In genomic region chr4:11650801-11651596, GRCh38 we compare ENCODE assay signal across 13 cellular contexts.
A peak's percentile ranks its signal among the peaks of the same experiment; 100 is the strongest.
DNase-seq lines count a peak whose midpoint lies in the region; ATAC-seq and TF ChIP-seq lines count a peak whose summit lies in the region.
"Had no signal": no experiment of that assay in that cellular context is flagged by ENCODE, and none has a peak within 500 bp of the region (broad histone marks: within the 10 kb centered on the region; RNA-seq: fewer than 3 reads in every experiment).

No MANE protein-coding gene starts in this region.

- H3K4me3 ChIP-seq in left lung = no peak overlapping the region

- intact Hi-C loops in left cardiac atrium (cut with DNase I) = loop anchor here in 1 of 2 donors (2.0 kb wide), 1 partner anchor 70 kb away; no protein-coding TSS in a partner anchor
- intact Hi-C loops in Right ventricle myocardium superior (cut with DNase I) = no loop called here
- intact Hi-C loops in left lung (cut with DNase I) = no loop called here

- TF ChIP-seq CTCF in left lung (IDR thresholded peaks at IDR 0.05) = no peak

- no peaks in the 10 kb centered on the region for H3K27me3 ChIP-seq in left lung

- no peaks in the 10 kb centered on the region for H3K4me1 ChIP-seq in left lung

- H3K9me3 ChIP-seq in left lung = no peaks in the 10 kb centered on the region

- ATAC-seq in left cardiac atrium = peak; percentile 23 to 52
- no peak for ATAC-seq in Right ventricle myocardium superior (ENCODE audit: poor library complexity)
- no peak for ATAC-seq in left lung
- ATAC-seq in HG03097 (IDR thresholded peaks at IDR 0.05; ENCODE audit: low FRiP score, unreplicated experiment) = no peak
- ATAC-seq: naive thymus-derived CD8-positive, alpha-beta T cell had no signal

- no peaks in the 10 kb centered on the region for H3K36me3 ChIP-seq in left lung

- peak; percentile 20 for DNase-seq in left cardiac atrium
- no peak for DNase-seq in Right ventricle myocardium superior
- peak; percentile 28 for DNase-seq in cerebellar cortex (ENCODE audit: low spot score)
- peak; percentile 62 for DNase-seq in kidney glomerular epithelial cell (lab: John Stamatoyannopoulos, UW)
- peak; percentile 43 for DNase-seq in stromal cell of bone marrow (ENCODE audit: low read depth)
- no peak for DNase-seq in left lung
- no peak for DNase-seq in NCI-H2196 treated with DMSO at 0.1 percent for 48 hours (lab: John Stamatoyannopoulos, UW; ENCODE audit: unreplicated experiment)
- DNase-seq: activated naive CD4-positive, alpha-beta T cell treated with anti-CD3 and anti-CD28 coated beads, Interleukin-2, amount 10 ng/mL, durations not matched to agents 7 days and 5 days; effector CD8-positive, alpha-beta T cell; naive thymus-derived CD8-positive, alpha-beta T cell; NCI-H2029 treated with DMSO at 0.1 percent for 48 hours; T-helper 2 cell had no signal

- no peak overlapping the region for H3K27ac ChIP-seq in left lung

Comparison
In these comparisons a context has a peak if more than half of its experiments do, and no peak if none do; other contexts are left out.
1. ATAC-seq: peak in left cardiac atrium (2 of 2); none in Right ventricle myocardium superior (single experiment), left lung (single experiment) and HG03097 (single experiment).
2. DNase-seq: peak in left cardiac atrium (single experiment), cerebellar cortex (single experiment), kidney glomerular epithelial cell (single experiment) and stromal cell of bone marrow (single experiment); none in Right ventricle myocardium superior (single experiment), left lung (0 of 2) and NCI-H2196 treated with DMSO at 0.1 percent for 48 hours (single experiment).